18 cellular contexts compared by ENCODE assay signal in genomic region chr19:53671621-53672111, GRCh38. TPM values are rescaled to one million over a fixed set of nuclear protein-coding genes. Genes with fewer than 3 reads are reported as not detected.
DNase-seq lines count a peak whose midpoint lies in the region; ATAC-seq and TF ChIP-seq lines count a peak whose summit lies in the region.
"Had no signal": no experiment of that assay in that cellular context is flagged by ENCODE, and none has a peak within 500 bp of the region (broad histone marks: within the 10 kb centered on the region; RNA-seq: fewer than 3 reads in every experiment).

No MANE protein-coding gene starts in this region.

- H3K4me1 Mint-ChIP-seq in WTC11, result peaks cover 48% of the 10 kb centered on the region
- no peaks in the 10 kb centered on the region for H3K4me1 Mint-ChIP-seq in activated T-cell treated with anti-CD3 and anti-CD28 coated beads, Interleukin-2, amount 50 U/mL, for 4 hours (ENCODE audit: low read depth)

- H3K27ac Mint-ChIP-seq in WTC11, result peak overlapping the region; percentile 7; the same call in 1 of the 2 replicates
- H3K27ac Mint-ChIP-seq: CD8-positive, alpha-beta T cell; HFFc6 had no signal

- intact Hi-C loops in body of pancreas (cut with DNase I), result no loop called here

- CTCF ChIA-PET in WTC11 (lab: Charles Lee), result interaction anchor here (1.0 to 2.3 kb wide), 2 partner anchors 11 to 12 kb away, joined by 4 to 8 read pairs; no protein-coding TSS in a partner anchor

- H3K4me3 Mint-ChIP-seq in WTC11, result no peak overlapping the region
- no peak overlapping the region for H3K4me3 Mint-ChIP-seq in activated T-cell treated with anti-CD3 and anti-CD28 coated beads, Interleukin-2, amount 50 U/mL, for 4 hours
- H3K4me3 Mint-ChIP-seq: CD8-positive, alpha-beta T cell; HFFc6 had no signal

- H3K4me1 ChIP-seq in iPS-20b (ENCODE audit: insufficient read depth, low read length), result peaks cover 10% of the 10 kb centered on the region
- H3K4me1 ChIP-seq in body of pancreas, result no peaks in the 10 kb centered on the region
- H3K4me1 ChIP-seq: A549, BE2C had no signal

- H3K4me3 ChIP-seq in H7 (ENCODE audit: insufficient read depth, low read depth, low read length), result no peak overlapping the region
- no peak overlapping the region for H3K4me3 ChIP-seq in LNCaP clone FGC (ENCODE audit: low read depth, low read length)
- no peak overlapping the region for H3K4me3 ChIP-seq in iPS-20b (ENCODE audit: low read length)
- no peak overlapping the region for H3K4me3 ChIP-seq in body of pancreas
- H3K4me3 ChIP-seq: A549, GM23248, K562 had no signal

- H3K27me3 ChIP-seq in H7 (ENCODE audit: control insufficient read depth, insufficient read depth, low read length) (no peaks in the 10 kb centered on the region), iPS-20b (ENCODE audit: insufficient read depth, low read length) (no peaks in the 10 kb centered on the region), body of pancreas (no peaks in the 10 kb centered on the region)
- H3K27me3 ChIP-seq: BE2C had no signal

- 0 out of 2 replicates have a peak overlapping the region, but pooled peaks have one; percentile 18 for H3K9ac ChIP-seq in iPS-20b (ENCODE audit: low read depth, low read length)
- H3K9ac ChIP-seq: GM23248 had no signal

- H3K9me3 Mint-ChIP-seq in WTC11, result no peaks in the 10 kb centered on the region
- no peaks in the 10 kb centered on the region for H3K9me3 Mint-ChIP-seq in activated T-cell treated with anti-CD3 and anti-CD28 coated beads, Interleukin-2, amount 50 U/mL, for 4 hours

- peaks cover 25% of the 10 kb centered on the region for H3K36me3 Mint-ChIP-seq in WTC11
- no peaks in the 10 kb centered on the region for H3K36me3 Mint-ChIP-seq in activated T-cell treated with anti-CD3 and anti-CD28 coated beads, Interleukin-2, amount 50 U/mL, for 4 hours (ENCODE audit: insufficient read depth)
- H3K36me3 Mint-ChIP-seq: CD8-positive, alpha-beta T cell had no signal

- no peak for TF ChIP-seq POLR2A in body of pancreas (IDR thresholded peaks at IDR 0.05)

- H3K27ac ChIP-seq in iPS-20b (ENCODE audit: low read length) (no peak overlapping the region), body of pancreas (no peak overlapping the region)
- H3K27ac ChIP-seq: A549, C4-2B, GM23248 had no signal

- TF ChIP-seq CTCF in LNCaP clone FGC (IDR thresholded peaks at IDR 0.05; ENCODE audit: control insufficient read depth, extremely low read depth, insufficient read depth), result 0 out of 2 replicates have a peak, but pooled peaks have one; percentile 4
- TF ChIP-seq CTCF in WTC11 (IDR thresholded peaks at IDR 0.05), result no peak
- TF ChIP-seq CTCF in body of pancreas (IDR thresholded peaks at IDR 0.05), result no peak

- H3K36me3 ChIP-seq in H7 (replicated peaks; ENCODE audit: control insufficient read depth, insufficient read depth, low read length), result peaks cover 6% of the 10 kb centered on the region
- no peaks in the 10 kb centered on the region for H3K36me3 ChIP-seq in iPS-20b (ENCODE audit: insufficient read depth, low read depth, low read length)
- no peaks in the 10 kb centered on the region for H3K36me3 ChIP-seq in body of pancreas (replicated peaks in 1 of 2; ENCODE audit: insufficient read depth in 1 of 2, low read depth in 2 of 2)
- H3K36me3 ChIP-seq: BE2C had no signal

- H3K9me3 ChIP-seq in iPS-20b (ENCODE audit: insufficient read depth, low read depth, low read length) (no peaks in the 10 kb centered on the region), body of pancreas (no peaks in the 10 kb centered on the region)
- H3K9me3 ChIP-seq: BE2C had no signal

- DNase-seq in H7, result peak; percentile 13
- DNase-seq in LNCaP clone FGC (ENCODE audit: low read depth), result no peak
- no peak for DNase-seq in WTC11 (ENCODE audit: low spot score)
- no peak for DNase-seq in activated T-cell treated with anti-CD3 and anti-CD28 coated beads, Interleukin-2, amount 50 U/mL, for 4 hours
- DNase-seq in body of pancreas, result no peak
- DNase-seq: BE2C; CD8-positive, alpha-beta T cell; COR-L47; DND-41; GF-D8; GM23248; HCEC 1CT; HFFc6 had no signal

- WGBS in body of pancreas, 2 donors, result 42 to 46% methylated on average over 4 of the region's 4 CpGs

- no peak for ATAC-seq in WTC11
- ATAC-seq in GM19035 (IDR thresholded peaks at IDR 0.05; ENCODE audit: unreplicated experiment), result no peak
- ATAC-seq in activated T-cell treated with anti-CD3 and anti-CD28 coated beads, Interleukin-2, amount 50 U/mL, for 4 hours, result no peak
- ATAC-seq in body of pancreas, result no peak
- ATAC-seq: A549; CD8-positive, alpha-beta T cell; K562 had no signal

- POLR2A ChIA-PET in WTC11 (lab: Charles Lee), result no interaction called here

- H3K27me3 Mint-ChIP-seq in WTC11 (ENCODE audit: low read depth), result no peaks in the 10 kb centered on the region
- no peaks in the 10 kb centered on the region for H3K27me3 Mint-ChIP-seq in activated T-cell treated with anti-CD3 and anti-CD28 coated beads, Interleukin-2, amount 50 U/mL, for 4 hours (ENCODE audit: low read depth)

TF ChIP-seq in WTC11, 78 proteins besides CTCF, POLR2A, EP300 and RAD21:
- TF ChIP-seq AFF4 (CRISPR knock-in tag; IDR thresholded peaks at IDR 0.05; ENCODE audit: borderline replicate concordance) (no peak), TP53 (CRISPR knock-in tag; IDR thresholded peaks at IDR 0.05) (no peak), PRRX2 (CRISPR knock-in tag; IDR thresholded peaks at IDR 0.05) (no peak), E2F5 (CRISPR knock-in tag; IDR thresholded peaks at IDR 0.05) (no peak), MXD4 (CRISPR knock-in tag; IDR thresholded peaks at IDR 0.05; ENCODE audit: borderline replicate concordance) (no peak), MAX (CRISPR knock-in tag; IDR thresholded peaks at IDR 0.05) (no peak), ZBTB21 (CRISPR knock-in tag; IDR thresholded peaks at IDR 0.05; ENCODE audit: borderline replicate concordance) (no peak), FOXK1 (CRISPR knock-in tag; IDR thresholded peaks at IDR 0.05) (no peak), USF1 (CRISPR knock-in tag; IDR thresholded peaks at IDR 0.05) (no peak)
TF ChIP-seq in WTC11: peak in this region for 0.

RNA-seq across cellular contexts. Expression of gene DPRX, which starts 39.9 kb away (rescaled TPM):
- total RNA-seq in H7 (2014; rRNA removed; shearing (Covaris generic)), result 0.59 TPM in 1 of 2 replicates, not detected in the other
- total RNA-seq in WTC11 (2021), result not detected in 3 replicates
- total RNA-seq in activated T-cell treated with anti-CD3 and anti-CD28 coated beads, Interleukin-2, amount 50 U/mL, for 4 hours, result not detected
- not detected for total RNA-seq in body of pancreas
- total RNA-seq: CD8-positive, alpha-beta T cell; GM23248; HFFc6; K562 had no signal
